ENCODE assay signal across 19 cellular contexts in the genomic region with DNA sequence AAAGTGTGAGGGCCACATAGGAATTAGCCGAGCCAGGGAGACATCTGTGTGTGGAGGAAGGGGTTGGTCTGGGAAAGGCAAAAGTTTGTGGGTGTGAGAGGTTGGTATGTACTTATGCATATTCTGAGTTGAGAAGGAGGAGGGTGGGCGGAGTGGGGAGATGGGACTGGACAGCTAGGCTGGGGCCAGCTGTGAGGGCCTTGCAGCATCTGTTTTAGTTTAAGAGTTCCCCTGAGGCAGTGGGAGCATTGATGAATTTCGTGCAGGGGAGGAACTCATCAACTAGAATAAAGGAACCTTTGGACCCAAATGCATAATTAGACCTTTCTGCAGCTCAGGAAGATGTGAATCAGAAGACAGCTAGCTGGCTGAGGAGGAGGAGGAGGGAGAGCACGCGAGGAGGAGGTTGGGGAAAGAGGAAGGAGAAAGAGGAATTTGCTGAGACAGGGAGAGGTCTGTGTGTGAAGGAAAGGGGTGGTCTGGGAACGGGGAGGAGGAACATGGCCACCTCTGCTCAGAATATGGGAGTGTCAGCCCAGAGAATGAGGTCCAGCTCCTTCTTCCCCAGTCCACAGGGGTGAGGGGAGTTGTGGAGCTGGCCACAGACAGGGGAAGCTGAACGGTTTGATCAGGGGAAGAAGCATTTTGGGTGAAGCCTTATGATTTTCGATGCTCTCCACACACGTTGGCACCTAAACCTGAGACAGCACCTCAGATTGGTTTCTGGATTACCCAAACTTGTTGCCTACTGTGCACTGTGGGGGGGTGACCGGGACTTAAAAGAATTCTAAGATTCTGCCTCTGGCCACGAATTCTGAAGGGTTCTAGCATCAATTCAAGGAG. TPM values are rescaled to one million over a fixed set of nuclear protein-coding genes. Genes with fewer than 3 reads are reported as not detected.
A peak's percentile ranks its signal among the peaks of the same experiment; 100 is the strongest.
DNase-seq lines count a peak whose midpoint lies in the region; ATAC-seq and TF ChIP-seq lines count a peak whose summit lies in the region.
"Had no signal": no experiment of that assay in that cellular context is flagged by ENCODE, and none has a peak within 500 bp of the region (broad histone marks: within the 10 kb centered on the region; RNA-seq: fewer than 3 reads in every experiment).

No MANE protein-coding gene starts in this region.

- H3K4me1 Mint-ChIP-seq in T-cell = no peaks in the 10 kb centered on the region

- H4K20me1 ChIP-seq in GM23248 (ENCODE audit: insufficient read depth) = no peaks in the 10 kb centered on the region

- peaks cover 26% of the 10 kb centered on the region for H3F3A ChIP-seq in GM23248 (ENCODE audit: insufficient read depth)

- H3K36me3 Mint-ChIP-seq in T-cell = no peaks in the 10 kb centered on the region
- H3K36me3 Mint-ChIP-seq: memory B cell had no signal

- no peak overlapping the region for H3K4me3 Mint-ChIP-seq in T-cell
- H3K4me3 Mint-ChIP-seq: activated CD4-positive, alpha-beta T cell treated with anti-CD3 and anti-CD28 coated beads, Interleukin-2, amount 10 ng/mL, durations not matched to agents 7 days and 5 days; GM23338; memory B cell had no signal

- H3K9me2 ChIP-seq in GM23248 (ENCODE audit: insufficient read depth) = no peaks in the 10 kb centered on the region

- no peaks in the 10 kb centered on the region for H3K9me3 Mint-ChIP-seq in T-cell
- H3K9me3 Mint-ChIP-seq: activated CD4-positive, alpha-beta T cell treated with anti-CD3 and anti-CD28 coated beads, Interleukin-2, amount 10 ng/mL, durations not matched to agents 7 days and 5 days; GM23338; memory B cell had no signal

- H3K9me3 ChIP-seq in GM23248 (ENCODE audit: low read depth) = no peaks in the 10 kb centered on the region
- H3K9me3 ChIP-seq: thyroid gland had no signal

- CTCF ChIA-PET in T-cell (lab: Charles Lee) = no interaction called here

- H3K9ac ChIP-seq in GM23248 = no peak overlapping the region

- H3K27ac Mint-ChIP-seq in T-cell = no peak overlapping the region
- H3K27ac Mint-ChIP-seq: activated CD4-positive, alpha-beta T cell treated with anti-CD3 and anti-CD28 coated beads, Interleukin-2, amount 10 ng/mL, durations not matched to agents 7 days and 5 days; GM23338; memory B cell had no signal

- POLR2A ChIA-PET in T-cell (lab: Charles Lee) = no interaction called here

- no peak overlapping the region for H3K27ac ChIP-seq in GM23248
- H3K27ac ChIP-seq: foreskin keratinocyte, thyroid gland had no signal

- H3K79me2 ChIP-seq in GM23248 (ENCODE audit: insufficient read depth) = no peaks in the 10 kb centered on the region

- H2AFZ ChIP-seq in GM23248 = no peak overlapping the region
- H2AFZ ChIP-seq: GM23338 had no signal

- ATAC-seq in SK-N-SH treated with all-trans-retinoic acid at 6 μM for 48 hours = peak; percentile 67
- ATAC-seq in left lobe of liver = peak; percentile 24
- no peak for ATAC-seq in HG03039 (IDR thresholded peaks at IDR 0.05; ENCODE audit: unreplicated experiment)
- ATAC-seq in GM18858 (IDR thresholded peaks at IDR 0.05; ENCODE audit: unreplicated experiment) = no peak
- ATAC-seq in T-cell (replicated peaks in 1 of 4) = no peak
- ATAC-seq: foreskin keratinocyte, GM23338, PC-3 had no signal

- peaks cover 17% of the 10 kb centered on the region for H3K4me1 ChIP-seq in GM23248 (ENCODE audit: insufficient read depth)
- H3K4me1 ChIP-seq: foreskin keratinocyte, thyroid gland had no signal

- in situ Hi-C loops in GM23248 (cut with MboI) = no loop called here

- no peaks in the 10 kb centered on the region for H3K27me3 ChIP-seq in GM23248 (replicated peaks; ENCODE audit: insufficient read depth)
- H3K27me3 ChIP-seq: thyroid gland had no signal

- H3K4me2 ChIP-seq in GM23248 (ENCODE audit: unreplicated experiment) = no peak overlapping the region
- H3K4me2 ChIP-seq: GM23338 had no signal

- DNase-seq in AG08395 (ENCODE audit: low spot score) (peak; percentile 63), GM23248 (peak; percentile 70), left lobe of liver (ENCODE audit: low spot score) (no peak), RPMI8226 (no peak), T-cell (no peak)
- DNase-seq: ACHN; activated CD4-positive, alpha-beta T cell treated with anti-CD3 and anti-CD28 coated beads, Interleukin-2, amount 10 ng/mL, durations not matched to agents 7 days and 5 days; aorta; cortex of kidney; foreskin keratinocyte; PC-3; T-helper 9 cell; thyroid gland had no signal

- no peak overlapping the region for H3K4me3 ChIP-seq in GM23248
- H3K4me3 ChIP-seq: GM23338, thyroid gland had no signal

- 31 to 42% methylated on average over 10 to 11 of the region's 11 CpGs for WGBS in GM23248 (ENCODE audit: low coverage in 1 of 2, low lambda C conversion rate in 2 of 2, missing lambda C conversion rate in 2 of 2), 2 experiments

- H3K27me3 Mint-ChIP-seq in T-cell = peaks cover 13 to 15% of the 10 kb centered on the region in 2 donors
- H3K27me3 Mint-ChIP-seq: activated CD4-positive, alpha-beta T cell treated with anti-CD3 and anti-CD28 coated beads, Interleukin-2, amount 10 ng/mL, durations not matched to agents 7 days and 5 days had no signal

- peaks cover 6% of the 10 kb centered on the region; the same call in 1 of the 2 replicates for H3K36me3 ChIP-seq in GM23248 (ENCODE audit: low read depth)
- H3K36me3 ChIP-seq: thyroid gland had no signal

TF ChIP-seq in SK-N-SH treated with all-trans-retinoic acid at 6 μM for 48 hours, 23 proteins besides CTCF, POLR2A, EP300 and RAD21:
- peak; percentile 58; the same call in 1 of the 2 replicates for TF ChIP-seq TCF4 (CRISPR knock-in tag; IDR thresholded peaks at IDR 0.05; ENCODE audit: borderline replicate concordance)
- no peak for TF ChIP-seq SNAI2 (CRISPR knock-in tag; IDR thresholded peaks at IDR 0.05)
- no peak for TF ChIP-seq RARB (CRISPR knock-in tag; IDR thresholded peaks at IDR 0.05)
- TF ChIP-seq POU6F1 (CRISPR knock-in tag; IDR thresholded peaks at IDR 0.05; ENCODE audit: borderline replicate concordance, low read depth) = no peak
- TF ChIP-seq GLIS3 (CRISPR knock-in tag; IDR thresholded peaks at IDR 0.05) = no peak
- no peak for TF ChIP-seq BACH2 (CRISPR knock-in tag; IDR thresholded peaks at IDR 0.05; ENCODE audit: borderline replicate concordance)

RNA-seq across cellular contexts. Expression of gene MYOG, which starts 27.8 kb away (rescaled TPM):
- not detected in 2 replicates for total RNA-seq in GM23248 (2014; rRNA removed; shearing (Covaris generic))
- polyA plus RNA-seq in GM23248 (2016; fragmentation: Nextera tagmentation; extraction: Ambion mirVana) = not detected in 2 replicates
- total RNA-seq in left lobe of liver = not detected
- total RNA-seq in T-cell = not detected
- total RNA-seq: activated CD4-positive, alpha-beta T cell treated with anti-CD3 and anti-CD28 coated beads, Interleukin-2, amount 10 ng/mL, durations not matched to agents 7 days and 5 days; aorta; foreskin keratinocyte; GM23338; omental fat pad; PC-3; thyroid gland had no signal
- polyA plus RNA-seq: aorta, foreskin keratinocyte, GM23338 had no signal

RNA-seq across cellular contexts. Expression of gene PPFIA4, which starts 31.8 kb away (rescaled TPM):
- total RNA-seq in GM23248 (2014; rRNA removed; shearing (Covaris generic)) = 13.6 and 16.1 TPM in 2 replicates
- polyA plus RNA-seq in GM23248 (2016; fragmentation: Nextera tagmentation; extraction: Ambion mirVana) = 3.2 and 4.9 TPM in 2 replicates
- 0.78 TPM for total RNA-seq in left lobe of liver
- total RNA-seq in T-cell = 1 to 10 TPM in 4 of 5 donors, under 1 TPM in 1; 0.66 to 2.0 (median 1.7) TPM

RNA-seq across cellular contexts. Expression of gene TMEM183A, which starts 50.9 kb away (rescaled TPM):
- 92.7 and 111 TPM in 2 replicates for total RNA-seq in GM23248 (2014; rRNA removed; shearing (Covaris generic))
- 57.3 TPM in 2 replicates for polyA plus RNA-seq in GM23248 (2016; fragmentation: Nextera tagmentation; extraction: Ambion mirVana)
- total RNA-seq in left lobe of liver (30.1 TPM), T-cell (100 to 1,000 TPM in 2 of 5 donors, 10 to 100 TPM in 3; 67.5 to 124 (median 68.4) TPM)

Comparison
In these comparisons a context has a peak if more than half of its experiments do, and no peak if none do; other contexts are left out.
1. DNase-seq: peak in AG08395 (single experiment) and GM23248 (single experiment); none in left lobe of liver (single experiment), RPMI8226 (single experiment) and T-cell (0 of 34).
2. ATAC-seq: peak in SK-N-SH treated with all-trans-retinoic acid at 6 μM for 48 hours (single experiment) and left lobe of liver (single experiment); none in HG03039 (single experiment), GM18858 (single experiment) and T-cell (0 of 4).